12 cellular contexts compared by ENCODE assay signal in the genomic region with DNA sequence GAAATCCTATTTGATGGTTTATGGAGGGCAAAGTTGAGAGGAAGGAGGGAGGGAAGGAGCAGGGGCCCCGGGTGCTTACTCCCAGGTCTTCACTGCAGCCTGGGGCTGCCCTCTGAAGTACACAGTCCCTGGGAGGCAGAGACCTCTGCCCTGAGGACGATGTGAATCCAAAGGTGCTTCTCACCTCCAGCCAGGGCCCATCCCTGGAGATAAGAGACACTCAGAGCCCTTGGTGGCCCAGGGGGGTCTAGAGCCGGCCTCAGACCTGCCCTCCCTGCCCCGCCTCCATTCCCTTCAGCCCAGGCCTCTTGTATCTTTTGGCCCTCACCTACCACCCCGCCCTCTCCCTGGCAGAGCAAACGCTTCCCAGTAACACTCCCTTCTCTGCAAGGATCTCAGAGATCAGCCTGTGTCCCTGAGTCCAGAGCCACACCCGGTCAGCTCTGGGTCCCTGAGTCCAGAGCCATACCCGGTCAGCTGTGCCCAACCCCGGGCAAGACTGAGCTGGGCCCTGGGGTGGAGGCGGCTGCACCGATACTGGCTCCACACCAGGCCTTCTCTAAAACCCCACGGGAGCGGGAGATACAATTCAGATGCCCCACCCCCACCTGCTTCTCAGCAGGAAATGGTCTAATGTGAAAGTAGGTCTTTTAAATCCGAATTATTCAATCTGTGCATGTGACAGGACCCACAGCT. TPM values are rescaled to one million over a fixed set of nuclear protein-coding genes. Genes with fewer than 3 reads are reported as not detected.
DNase-seq lines count a peak whose midpoint lies in the region; ATAC-seq and TF ChIP-seq lines count a peak whose summit lies in the region.
"Had no signal": no experiment of that assay in that cellular context is flagged by ENCODE, and none has a peak within 500 bp of the region (broad histone marks: within the 10 kb centered on the region; RNA-seq: fewer than 3 reads in every experiment).

No MANE protein-coding gene starts in this region.

- CTCF ChIA-PET in MCF 10A (lab: Yijun Ruan, JAX), result interaction anchor here (1.0 to 3.2 kb wide), 3 partner anchors 12 to 107 kb away, joined by 4 to 19 read pairs (median 8); no protein-coding TSS in a partner anchor
- CTCF ChIA-PET in WTC11 (lab: Charles Lee), result interaction anchor here (0.5 to 3.6 kb wide), 6 partner anchors 11 to 155 kb away, joined by 3 to 28 read pairs (median 4); a partner anchor contains a TSS

- H3K4me1 Mint-ChIP-seq in MCF 10A (ENCODE audit: insufficient read depth, unreplicated experiment) (peaks cover 18% of the 10 kb centered on the region), WTC11 (peaks cover 27% of the 10 kb centered on the region), type B pancreatic cell (ENCODE audit: unreplicated experiment) (peaks cover 14% of the 10 kb centered on the region)

- POLR2A ChIA-PET in MCF 10A (lab: Yijun Ruan, JAX), result interaction anchor here (1.4 to 1.9 kb wide), 4 partner anchors 11 to 115 kb away, joined by 5 to 10 read pairs (median 6); no protein-coding TSS in a partner anchor
- POLR2A ChIA-PET in WTC11 (lab: Charles Lee), result no interaction called here

- no peaks in the 10 kb centered on the region for H3K36me3 ChIP-seq in breast epithelium
- H3K36me3 ChIP-seq in right lobe of liver, result no peaks in the 10 kb centered on the region

- DNase-seq in MCF 10A (ENCODE audit: unreplicated experiment) (peak; percentile 28), breast epithelium (ENCODE audit: low spot score in 2 of 2) (no peak), WTC11 (ENCODE audit: low spot score) (no peak), right lobe of liver (peak in 1 of 3 donors; percentile 67), type B pancreatic cell (ENCODE audit: extremely low spot score, unreplicated experiment) (no peak), cerebellar nuclear complex (lab: John Stamatoyannopoulos, UW) (no peak), NOMO-1 (lab: John Stamatoyannopoulos, UW; ENCODE audit: unreplicated experiment in 2 of 2) (no peak)
- DNase-seq: hypothalamus, NCI-H774 had no signal

- H3K27ac ChIP-seq in breast epithelium, result no peak overlapping the region
- no peak overlapping the region for H3K27ac ChIP-seq in right lobe of liver

- BruUV-seq in MCF 10A (replicated peaks; lab: Mats Ljungman, UMichigan), result no TSS peak

- no peaks in the 10 kb centered on the region for H3K9me3 ChIP-seq in breast epithelium
- no peaks in the 10 kb centered on the region for H3K9me3 ChIP-seq in right lobe of liver

- TF ChIP-seq CTCF in MCF 10A (IDR thresholded peaks at IDR 0.05; ENCODE audit: unreplicated experiment), result no peak
- no peak for TF ChIP-seq CTCF in breast epithelium (IDR thresholded peaks at IDR 0.05)
- no peak for TF ChIP-seq CTCF in WTC11 (IDR thresholded peaks at IDR 0.05)
- TF ChIP-seq CTCF in right lobe of liver (IDR thresholded peaks at IDR 0.05), result no peak
- no peak for TF ChIP-seq CTCF in type B pancreatic cell (conservative IDR thresholded peaks at IDR 0.05)

- TF ChIP-seq POLR2A in breast epithelium (IDR thresholded peaks at IDR 0.05) (no peak), right lobe of liver (IDR thresholded peaks at IDR 0.05) (no peak)

- peak overlapping the region in 1 of 3 donors; percentile 34 for H3K4me3 ChIP-seq in breast epithelium
- no peak overlapping the region for H3K4me3 ChIP-seq in right lobe of liver

- intact Hi-C loops in MCF 10A (cut with micrococcal nuclease), result loop anchor here (5.0 kb wide), 1 partner anchor 117 kb away; a partner anchor contains a TSS
- intact Hi-C loops in breast epithelium (cut with DNase I; ENCODE audit: low total_unique reads), result no loop called here
- intact Hi-C loops in right lobe of liver (cut with DNase I), result no loop called here

- H3K27ac Mint-ChIP-seq in MCF 10A (ENCODE audit: low read depth, unreplicated experiment) (peak overlapping the region; percentile 39), WTC11 (peak overlapping the region; percentile 47; the same call in 1 of the 2 replicates), type B pancreatic cell (peak overlapping the region; percentile 90)

- H3K36me3 Mint-ChIP-seq in MCF 10A (ENCODE audit: insufficient read depth, unreplicated experiment) (no peaks in the 10 kb centered on the region), WTC11 (no peaks in the 10 kb centered on the region), type B pancreatic cell (no peaks in the 10 kb centered on the region)

- H3K27me3 Mint-ChIP-seq in MCF 10A (ENCODE audit: insufficient read depth, unreplicated experiment), result no peaks in the 10 kb centered on the region
- no peaks in the 10 kb centered on the region; the same call in 1 of the 2 replicates for H3K27me3 Mint-ChIP-seq in WTC11 (ENCODE audit: low read depth)
- no peaks in the 10 kb centered on the region for H3K27me3 Mint-ChIP-seq in type B pancreatic cell

- ATAC-seq in WTC11 (no peak), right lobe of liver (peak; percentile 10 to 18 (median 14)), HG03432 (IDR thresholded peaks at IDR 0.05; ENCODE audit: unreplicated experiment) (no peak)
- ATAC-seq: activated CD4-positive, CD25-positive, alpha-beta regulatory T cell treated with anti-CD3 and anti-CD28 coated beads, Interleukin-2, amount 50 U/mL, for 24 hours had no signal

- WGBS in right lobe of liver (ENCODE audit: insufficient coverage, low coverage, low lambda C conversion rate, missing lambda C conversion rate), result 16% methylated on average over 6 of the region's 14 CpGs

- peak overlapping the region; percentile 55 for H3K4me3 Mint-ChIP-seq in MCF 10A (ENCODE audit: unreplicated experiment)
- peak overlapping the region; percentile 4; the same call in 1 of the 2 replicates for H3K4me3 Mint-ChIP-seq in WTC11
- H3K4me3 Mint-ChIP-seq in type B pancreatic cell, result peak overlapping the region; percentile 64

- H3K9me3 Mint-ChIP-seq in MCF 10A (ENCODE audit: unreplicated experiment) (no peaks in the 10 kb centered on the region), WTC11 (peaks cover 4% of the 10 kb centered on the region), type B pancreatic cell (no peaks in the 10 kb centered on the region)

- H3K4me1 ChIP-seq in breast epithelium (peaks cover 4 to 16% of the 10 kb centered on the region in 2 donors), right lobe of liver (peaks cover 0 to 27% (median 0%) of the 10 kb centered on the region in 4 donors)

- H3K27me3 ChIP-seq in breast epithelium (no peaks in the 10 kb centered on the region), right lobe of liver (no peaks in the 10 kb centered on the region)

TF ChIP-seq in WTC11, 78 proteins besides CTCF, POLR2A, EP300 and RAD21 (continues in another document):
- TF ChIP-seq, protein P1, sequence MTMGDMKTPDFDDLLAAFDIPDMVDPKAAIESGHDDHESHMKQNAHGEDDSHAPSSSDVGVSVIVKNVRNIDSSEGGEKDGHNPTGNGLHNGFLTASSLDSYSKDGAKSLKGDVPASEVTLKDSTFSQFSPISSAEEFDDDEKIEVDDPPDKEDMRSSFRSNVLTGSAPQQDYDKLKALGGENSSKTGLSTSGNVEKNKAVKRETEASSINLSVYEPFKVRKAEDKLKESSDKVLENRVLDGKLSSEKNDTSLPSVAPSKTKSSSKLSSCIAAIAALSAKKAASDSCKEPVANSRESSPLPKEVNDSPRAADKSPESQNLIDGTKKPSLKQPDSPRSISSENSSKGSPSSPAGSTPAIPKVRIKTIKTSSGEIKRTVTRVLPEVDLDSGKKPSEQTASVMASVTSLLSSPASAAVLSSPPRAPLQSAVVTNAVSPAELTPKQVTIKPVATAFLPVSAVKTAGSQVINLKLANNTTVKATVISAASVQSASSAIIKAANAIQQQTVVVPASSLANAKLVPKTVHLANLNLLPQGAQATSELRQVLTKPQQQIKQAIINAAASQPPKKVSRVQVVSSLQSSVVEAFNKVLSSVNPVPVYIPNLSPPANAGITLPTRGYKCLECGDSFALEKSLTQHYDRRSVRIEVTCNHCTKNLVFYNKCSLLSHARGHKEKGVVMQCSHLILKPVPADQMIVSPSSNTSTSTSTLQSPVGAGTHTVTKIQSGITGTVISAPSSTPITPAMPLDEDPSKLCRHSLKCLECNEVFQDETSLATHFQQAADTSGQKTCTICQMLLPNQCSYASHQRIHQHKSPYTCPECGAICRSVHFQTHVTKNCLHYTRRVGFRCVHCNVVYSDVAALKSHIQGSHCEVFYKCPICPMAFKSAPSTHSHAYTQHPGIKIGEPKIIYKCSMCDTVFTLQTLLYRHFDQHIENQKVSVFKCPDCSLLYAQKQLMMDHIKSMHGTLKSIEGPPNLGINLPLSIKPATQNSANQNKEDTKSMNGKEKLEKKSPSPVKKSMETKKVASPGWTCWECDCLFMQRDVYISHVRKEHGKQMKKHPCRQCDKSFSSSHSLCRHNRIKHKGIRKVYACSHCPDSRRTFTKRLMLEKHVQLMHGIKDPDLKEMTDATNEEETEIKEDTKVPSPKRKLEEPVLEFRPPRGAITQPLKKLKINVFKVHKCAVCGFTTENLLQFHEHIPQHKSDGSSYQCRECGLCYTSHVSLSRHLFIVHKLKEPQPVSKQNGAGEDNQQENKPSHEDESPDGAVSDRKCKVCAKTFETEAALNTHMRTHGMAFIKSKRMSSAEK (CRISPR knock-in tag; IDR thresholded peaks at IDR 0.05; ENCODE audit: borderline replicate concordance), result no peak

RNA-seq across cellular contexts. Expression of a gene that starts 3.6 kb away (rescaled TPM):
- total RNA-seq in MCF 10A (2022) (426 and 430 TPM in 2 replicates), breast epithelium (100 to 1,000 TPM; 108 to 138 (median 123) TPM), WTC11 (2021) (339 to 383 TPM (median 360 TPM) in 3 replicates), right lobe of liver (100 to 1,000 TPM in 4 of 6 experiments, 10 to 100 TPM in 2; 85.9 to 147 (median 104) TPM), type B pancreatic cell (ENCODE audit: low replicate concordance) (279 and 297 TPM in 2 replicates)

RNA-seq across cellular contexts. Expression of a gene that starts 20.6 kb away (rescaled TPM):
- total RNA-seq in MCF 10A (2022) (1.7 and 2.8 TPM in 2 replicates), breast epithelium (1 to 10 TPM in 1 of 3 donors, under 1 TPM in 1, not detected in 1; 0.33 to 1.2 TPM), WTC11 (2021) (0.87 to 2.1 TPM (median 1.9 TPM) in 3 replicates), right lobe of liver (1 to 10 TPM in 1 of 6 experiments, under 1 TPM in 3, not detected in 2; 0.44 to 1.4 (median 0.58) TPM), type B pancreatic cell (ENCODE audit: low replicate concordance) (0.36 and 0.65 TPM in 2 replicates)
- total RNA-seq: pulmonary artery endothelial cell had no signal

RNA-seq across cellular contexts. Expression of a gene that starts 24.6 kb away (rescaled TPM):
- total RNA-seq in MCF 10A (2022) (0.91 and 1.2 TPM in 2 replicates), breast epithelium (1 to 10 TPM in 2 of 3 donors, not detected in 1; 1.6 to 2.9 TPM), WTC11 (2021) (15.0 to 21.9 TPM (median 20.0 TPM) in 3 replicates), right lobe of liver (10 to 100 TPM in 1 of 6 experiments, 1 to 10 TPM in 5; 2.3 to 13.2 (median 6.0) TPM), type B pancreatic cell (ENCODE audit: low replicate concordance) (1.8 and 3.9 TPM in 2 replicates)

Comparison
In these comparisons a context has a peak if more than half of its experiments do, and no peak if none do; other contexts are left out.
1. H3K27ac Mint-ChIP-seq: peak in every context shown above with its lines; median percentile 90 in type B pancreatic cell; 47 in WTC11; 39 in MCF 10A.
2. H3K4me3 Mint-ChIP-seq: peak in every context shown above with its lines; median percentile 64 in type B pancreatic cell; 55 in MCF 10A; 4 in WTC11.
3. ATAC-seq: peak in right lobe of liver (4 of 4); none in WTC11 (single experiment) and HG03432 (single experiment).